23 cellular contexts compared by ENCODE assay signal in genomic region chr9:83932001-83932400, GRCh38. TPM values are rescaled to one million over a fixed set of nuclear protein-coding genes. Genes with fewer than 3 reads are reported as not detected.
DNase-seq lines count a peak whose midpoint lies in the region; ATAC-seq, FAIRE-seq and TF ChIP-seq lines count a peak whose summit lies in the region.
"Had no signal": no experiment of that assay in that cellular context is flagged by ENCODE, and none has a peak within 500 bp of the region (broad histone marks: within the 10 kb centered on the region; RNA-seq: fewer than 3 reads in every experiment).

No MANE protein-coding gene starts in this region.

- peak; percentile 30 for ATAC-seq in activated CD8-positive, alpha-beta memory T cell treated with anti-CD3 and anti-CD28 coated beads, Interleukin-2, amount 10 ng/mL, durations not matched to agents 7 days and 5 days
- no peak for ATAC-seq in stimulated activated effector memory CD8-positive, alpha-beta T cell treated with anti-CD3 and anti-CD28 coated beads, Interleukin-12 subunit alpha, Interleukin-12 subunit beta, amount 100 ng/mL, for 72 hours
- ATAC-seq in GM21825 (IDR thresholded peaks at IDR 0.05; ENCODE audit: unreplicated experiment), result no peak
- ATAC-seq: K562, Right ventricle myocardium inferior, SK-N-SH treated with all-trans-retinoic acid at 6 μM for 48 hours had no signal

- no peaks in the 10 kb centered on the region for H3K36me3 ChIP-seq in bronchial epithelial cell (ENCODE audit: control insufficient read depth, insufficient read depth, low read length)
- H3K36me3 ChIP-seq: HAP-1, MG63 had no signal

- no peak for DNase-seq in activated CD8-positive, alpha-beta memory T cell treated with anti-CD3 and anti-CD28 coated beads, Interleukin-2, amount 10 ng/mL, durations not matched to agents 7 days and 5 days
- DNase-seq in activated CD8-positive, alpha-beta memory T cell treated with anti-CD3 and anti-CD28 coated beads for 24 hours, result no peak
- DNase-seq in NB4 (ENCODE audit: low read depth), result peak; percentile 61
- peak; percentile 34 for DNase-seq in bronchial epithelial cell (ENCODE audit: low read depth)
- DNase-seq in stimulated activated effector memory CD8-positive, alpha-beta T cell treated with anti-CD3 and anti-CD28 coated beads, Interleukin-12 subunit alpha, Interleukin-12 subunit beta, amount 100 ng/mL, for 72 hours (ENCODE audit: low spot score in 2 of 2), result no peak
- no peak for DNase-seq in middle frontal gyrus (ENCODE audit: extremely low spot score, low spot score)
- DNase-seq in GM12891 (ENCODE audit: insufficient read length, low spot score), result no peak
- DNase-seq: C1 segment of cervical spinal cord, COR-L47, DMS153, MG63, NCI-H1417 treated with DMSO at 0.1 percent for 48 hours, NCI-H2029 treated with DMSO at 0.1 percent for 48 hours, NCI-H2227 treated with DMSO at 0.1 percent for 48 hours, NCI-H526 treated with DMSO at 0.1 percent for 48 hours had no signal

- no peak overlapping the region for H3K4me3 ChIP-seq in NB4 (ENCODE audit: low read depth, low read length)
- no peak overlapping the region for H3K4me3 ChIP-seq in bronchial epithelial cell (ENCODE audit: low read depth, low read length)
- H3K4me3 ChIP-seq: HAP-1, K562, MG63, PC-9 had no signal

- H3K9me3 Mint-ChIP-seq in activated CD8-positive, alpha-beta memory T cell treated with anti-CD3 and anti-CD28 coated beads, Interleukin-2, amount 10 ng/mL, durations not matched to agents 7 days and 5 days (ENCODE audit: low read depth), result no peaks in the 10 kb centered on the region
- no peaks in the 10 kb centered on the region for H3K9me3 Mint-ChIP-seq in stimulated activated effector memory CD8-positive, alpha-beta T cell treated with anti-CD3 and anti-CD28 coated beads, Interleukin-12 subunit alpha, Interleukin-12 subunit beta, amount 100 ng/mL, for 72 hours

- CTCF ChIA-PET in activated CD8-positive, alpha-beta memory T cell treated with anti-CD3 and anti-CD28 coated beads, Interleukin-2, amount 10 ng/mL, durations not matched to agents 7 days and 5 days (lab: Charles Lee), result no interaction called here

- TF ChIP-seq POLR2A in NB4 (IDR thresholded peaks at IDR 0.05; ENCODE audit: extremely low read depth, insufficient read length) (no peak), GM12891 (IDR thresholded peaks at IDR 0.05; ENCODE audit: low read depth, low read length) (no peak)

- no peaks in the 10 kb centered on the region for H3K27me3 Mint-ChIP-seq in activated CD8-positive, alpha-beta memory T cell treated with anti-CD3 and anti-CD28 coated beads, Interleukin-2, amount 10 ng/mL, durations not matched to agents 7 days and 5 days

- H3K27me3 ChIP-seq in bronchial epithelial cell (ENCODE audit: control insufficient read depth, insufficient read depth, low read length), result no peaks in the 10 kb centered on the region
- H3K27me3 ChIP-seq: MG63 had no signal

- H3K27ac Mint-ChIP-seq in activated CD8-positive, alpha-beta memory T cell treated with anti-CD3 and anti-CD28 coated beads, Interleukin-2, amount 10 ng/mL, durations not matched to agents 7 days and 5 days, result no peak overlapping the region
- H3K27ac Mint-ChIP-seq in stimulated activated effector memory CD8-positive, alpha-beta T cell treated with anti-CD3 and anti-CD28 coated beads, Interleukin-12 subunit alpha, Interleukin-12 subunit beta, amount 100 ng/mL, for 72 hours, result peak overlapping the region; percentile 33

- peaks cover 4% of the 10 kb centered on the region for H3K4me1 Mint-ChIP-seq in activated CD8-positive, alpha-beta memory T cell treated with anti-CD3 and anti-CD28 coated beads, Interleukin-2, amount 10 ng/mL, durations not matched to agents 7 days and 5 days
- H3K4me1 Mint-ChIP-seq in stimulated activated effector memory CD8-positive, alpha-beta T cell treated with anti-CD3 and anti-CD28 coated beads, Interleukin-12 subunit alpha, Interleukin-12 subunit beta, amount 100 ng/mL, for 72 hours, result no peaks in the 10 kb centered on the region

- TF ChIP-seq CTCF in NB4 (IDR thresholded peaks at IDR 0.05; ENCODE audit: low read depth, low read length) (no peak), bronchial epithelial cell (IDR thresholded peaks at IDR 0.05; ENCODE audit: insufficient read depth, low read length, severe bottlenecking) (no peak)

- H3K36me3 Mint-ChIP-seq in activated CD8-positive, alpha-beta memory T cell treated with anti-CD3 and anti-CD28 coated beads, Interleukin-2, amount 10 ng/mL, durations not matched to agents 7 days and 5 days, result no peaks in the 10 kb centered on the region
- no peaks in the 10 kb centered on the region for H3K36me3 Mint-ChIP-seq in stimulated activated effector memory CD8-positive, alpha-beta T cell treated with anti-CD3 and anti-CD28 coated beads, Interleukin-12 subunit alpha, Interleukin-12 subunit beta, amount 100 ng/mL, for 72 hours

- H3K4me3 Mint-ChIP-seq in activated CD8-positive, alpha-beta memory T cell treated with anti-CD3 and anti-CD28 coated beads, Interleukin-2, amount 10 ng/mL, durations not matched to agents 7 days and 5 days, result no peak overlapping the region
- H3K4me3 Mint-ChIP-seq in stimulated activated effector memory CD8-positive, alpha-beta T cell treated with anti-CD3 and anti-CD28 coated beads, Interleukin-12 subunit alpha, Interleukin-12 subunit beta, amount 100 ng/mL, for 72 hours, result no peak overlapping the region

- FAIRE-seq in bronchial epithelial cell (lab: Jason Lieb, UNC) (no peak), GM12891 (lab: Jason Lieb, UNC) (no peak)
- FAIRE-seq: GM12892, HTR-8/SVneo, K562 had no signal

TF ChIP-seq in GM12891, 5 proteins besides CTCF, POLR2A, EP300 and RAD21:
- TF ChIP-seq PAX5 (IDR thresholded peaks at IDR 0.05; ENCODE audit: insufficient read depth, low read length, severe bottlenecking) (no peak), SPI1 (IDR thresholded peaks at IDR 0.05; ENCODE audit: low read depth, low read length) (no peak), TAF1 (IDR thresholded peaks at IDR 0.05; ENCODE audit: low read depth, low read length) (no peak), POLR2AphosphoS5 (IDR thresholded peaks at IDR 0.05; ENCODE audit: low read depth, low read length) (no peak), POU2F2 (IDR thresholded peaks at IDR 0.05; ENCODE audit: low read depth, low read length) (no peak)

RNA-seq across cellular contexts. Expression of gene KIF27, which starts 10.8 kb away (rescaled TPM):
- 1 to 10 TPM; 2.0 to 2.2 TPM for total RNA-seq in activated CD8-positive, alpha-beta memory T cell treated with anti-CD3 and anti-CD28 coated beads, Interleukin-2, amount 10 ng/mL, durations not matched to agents 7 days and 5 days
- 5.0 and 5.5 TPM in 2 replicates for total RNA-seq in bronchial epithelial cell
- 0.86 TPM for polyA plus RNA-seq in GM12891 (2012; ENCODE audit: low read depth, missing spikeins)

RNA-seq across cellular contexts. Expression of gene HNRNPK, which starts 48.0 kb away (rescaled TPM):
- total RNA-seq in activated CD8-positive, alpha-beta memory T cell treated with anti-CD3 and anti-CD28 coated beads, Interleukin-2, amount 10 ng/mL, durations not matched to agents 7 days and 5 days, result 100 to 1,000 TPM; 550 to 781 TPM
- total RNA-seq in bronchial epithelial cell, result 485 and 531 TPM in 2 replicates
- polyA plus RNA-seq in GM12891 (2012; ENCODE audit: low read depth, missing spikeins), result 467 TPM

RNA-seq across cellular contexts. Expression of gene RMI1, which starts 48.6 kb away (rescaled TPM):
- total RNA-seq in activated CD8-positive, alpha-beta memory T cell treated with anti-CD3 and anti-CD28 coated beads, Interleukin-2, amount 10 ng/mL, durations not matched to agents 7 days and 5 days, result 10 to 100 TPM; 24.9 to 25.5 TPM
- total RNA-seq in bronchial epithelial cell, result 3.7 and 4.7 TPM in 2 replicates
- polyA plus RNA-seq in GM12891 (2012; ENCODE audit: low read depth, missing spikeins), result 4.0 TPM

Comparison
In these comparisons a context has a peak if more than half of its experiments do, and no peak if none do; other contexts are left out.
1. DNase-seq: peak in NB4 (single experiment) and bronchial epithelial cell (single experiment); none in activated CD8-positive, alpha-beta memory T cell treated with anti-CD3 and anti-CD28 coated beads, Interleukin-2, amount 10 ng/mL, durations not matched to agents 7 days and 5 days (single experiment), activated CD8-positive, alpha-beta memory T cell treated with anti-CD3 and anti-CD28 coated beads for 24 hours (single experiment), stimulated activated effector memory CD8-positive, alpha-beta T cell treated with anti-CD3 and anti-CD28 coated beads, Interleukin-12 subunit alpha, Interleukin-12 subunit beta, amount 100 ng/mL, for 72 hours (0 of 2), middle frontal gyrus (single experiment) and GM12891 (single experiment).